ENCODE assay signal across 18 cellular contexts in the genomic region with DNA sequence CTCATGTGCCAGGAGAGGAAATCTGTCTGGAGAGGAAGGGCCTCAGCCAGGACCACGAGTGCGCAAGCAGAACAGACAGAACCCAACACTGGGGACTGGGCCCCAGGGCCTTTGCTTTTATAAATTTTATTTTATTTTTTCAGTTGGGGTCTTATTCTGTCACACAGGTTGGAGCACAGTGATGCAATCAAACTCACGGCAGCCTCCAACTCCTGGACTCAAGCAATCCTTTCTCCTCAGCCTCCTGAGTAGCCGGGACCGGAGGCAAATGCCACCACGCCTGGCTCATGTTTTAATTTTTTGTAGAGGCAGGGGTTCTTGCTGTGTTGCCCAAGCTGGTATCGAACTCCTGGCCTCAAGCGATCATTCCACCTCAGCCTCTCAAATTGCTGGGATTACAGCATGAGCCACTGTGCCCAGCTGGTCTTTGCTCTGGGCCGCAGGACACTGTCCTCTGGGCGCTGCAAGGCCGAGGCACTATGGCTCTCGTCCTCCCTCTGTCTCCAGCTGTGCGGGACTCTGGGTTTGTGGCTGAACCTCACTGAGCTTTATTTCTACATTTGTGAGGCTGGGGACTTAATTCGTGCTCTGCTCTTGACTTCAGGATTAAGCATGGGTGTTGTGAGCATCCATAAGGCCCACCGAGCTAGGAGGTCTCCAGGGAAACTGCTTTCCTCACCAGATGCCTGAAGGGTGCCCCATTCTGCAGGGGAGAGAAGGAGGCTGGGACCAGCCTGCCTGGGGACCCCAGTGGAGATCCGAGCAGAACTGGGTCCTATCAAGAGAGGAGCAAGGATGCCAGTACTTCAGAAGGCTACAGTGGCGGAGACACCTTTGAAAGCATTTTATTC.
"Had no signal": no experiment of that assay in that cellular context is flagged by ENCODE, and none has a peak within 500 bp of the region (broad histone marks: within the 10 kb centered on the region; RNA-seq: fewer than 3 reads in every experiment).

No MANE protein-coding gene starts in this region.

- H3K9me3 Mint-ChIP-seq: activated T-helper 1 cell treated with anti-CD3 and anti-CD28 coated beads, Interleukin-12 subunit alpha, Interleukin-12 subunit beta, Interleukin-2, Interleukin-4 antibody, amounts not matched to agents 30 ng/mL and 10 ng/mL and 1 ng/mL, durations not matched to agents 14 hours and 24 hours and 36 hours; natural killer cell treated with Interleukin-12 subunit alpha and Interleukin-12 subunit beta and Interleukin-15 and Interleukin-18, amount 100 ng/mL, for 72 hours; WTC11 had no signal

- ATAC-seq: activated CD8-positive, alpha-beta T cell treated with anti-CD3 and anti-CD28 coated beads, Interleukin-2, amount 10 ng/mL, durations not matched to agents 7 days and 5 days; left ventricle myocardium superior; natural killer cell treated with Interleukin-12 subunit alpha and Interleukin-12 subunit beta and Interleukin-15 and Interleukin-18, amount 100 ng/mL, for 72 hours; psoas muscle; T-helper 17 cell; WTC11 had no signal

- H3K27me3 ChIP-seq: brain microvascular endothelial cell, uterus had no signal

- H3K27ac ChIP-seq: brain microvascular endothelial cell, psoas muscle, stomach, uterus had no signal

- H3K4me1 ChIP-seq: psoas muscle, stomach, uterus had no signal

- DNase-seq: activated CD4-positive, alpha-beta T cell treated with anti-CD3 and anti-CD28 coated beads for 4 hours; activated CD8-positive, alpha-beta T cell treated with anti-CD3 and anti-CD28 coated beads, Interleukin-2, amount 10 ng/mL, durations not matched to agents 7 days and 5 days; activated naive CD4-positive, alpha-beta T cell treated with Interleukin-2 at 50 U/mL for 16 hours; anterior cingulate cortex; brain microvascular endothelial cell; cerebellar nuclear complex; left ventricle myocardium superior; mesendoderm; nucleus accumbens; psoas muscle; stimulated activated CD4-positive, alpha-beta T cell treated with anti-CD3 and anti-CD28 coated beads, Interleukin-1b, Interleukin-23, amount 100 ng/mL, for 48 hours; T-helper 17 cell had no signal

- H3K4me3 Mint-ChIP-seq: activated CD8-positive, alpha-beta T cell treated with anti-CD3 and anti-CD28 coated beads, Interleukin-2, amount 10 ng/mL, durations not matched to agents 7 days and 5 days; activated T-helper 1 cell treated with anti-CD3 and anti-CD28 coated beads, Interleukin-12 subunit alpha, Interleukin-12 subunit beta, Interleukin-2, Interleukin-4 antibody, amounts not matched to agents 30 ng/mL and 10 ng/mL and 1 ng/mL, durations not matched to agents 14 hours and 24 hours and 36 hours; natural killer cell treated with Interleukin-12 subunit alpha and Interleukin-12 subunit beta and Interleukin-15 and Interleukin-18, amount 100 ng/mL, for 72 hours; T-helper 17 cell; WTC11 had no signal

- H3K36me3 ChIP-seq: brain microvascular endothelial cell, stomach, uterus had no signal

- H3K9me3 ChIP-seq: psoas muscle, stomach, uterus had no signal

- H3K36me3 Mint-ChIP-seq: natural killer cell treated with Interleukin-12 subunit alpha and Interleukin-12 subunit beta and Interleukin-15 and Interleukin-18, amount 100 ng/mL, for 72 hours; WTC11 had no signal

- H3K4me3 ChIP-seq: dorsolateral prefrontal cortex, psoas muscle, stomach, uterus had no signal

- H3K4me1 Mint-ChIP-seq: T-helper 17 cell had no signal

- H3K27ac Mint-ChIP-seq: activated CD8-positive, alpha-beta T cell treated with anti-CD3 and anti-CD28 coated beads, Interleukin-2, amount 10 ng/mL, durations not matched to agents 7 days and 5 days; activated T-helper 1 cell treated with anti-CD3 and anti-CD28 coated beads, Interleukin-12 subunit alpha, Interleukin-12 subunit beta, Interleukin-2, Interleukin-4 antibody, amounts not matched to agents 30 ng/mL and 10 ng/mL and 1 ng/mL, durations not matched to agents 14 hours and 24 hours and 36 hours; natural killer cell treated with Interleukin-12 subunit alpha and Interleukin-12 subunit beta and Interleukin-15 and Interleukin-18, amount 100 ng/mL, for 72 hours; T-helper 17 cell; WTC11 had no signal
